ENCODE assay signal across 32 cellular contexts in the genomic region with DNA sequence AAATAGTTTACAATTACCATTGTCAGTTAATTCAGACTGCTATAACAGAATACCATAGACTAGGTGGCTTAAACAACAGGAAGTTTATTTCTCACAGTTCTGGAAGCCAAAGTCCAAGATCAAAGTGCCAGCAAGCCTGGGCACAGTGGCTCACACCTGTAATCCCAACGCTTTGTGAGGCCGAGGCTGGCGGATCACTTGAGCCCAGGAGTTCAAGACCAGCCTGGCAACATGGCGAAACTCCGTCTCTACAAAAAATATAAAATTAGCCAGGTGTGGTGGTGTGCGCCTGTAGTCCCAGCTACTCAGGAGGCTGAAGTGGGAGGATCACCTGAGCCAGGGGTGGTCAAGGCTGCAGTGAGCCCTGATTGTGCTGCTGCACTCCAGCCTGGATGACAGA.
"Had no signal": no experiment of that assay in that cellular context is flagged by ENCODE, and none has a peak within 500 bp of the region (broad histone marks: within the 10 kb centered on the region; RNA-seq: fewer than 3 reads in every experiment).

No MANE protein-coding gene starts in this region.

- H3K27ac ChIP-seq: neural progenitor cell, ovary, parathyroid adenoma, psoas muscle, right lobe of liver, sigmoid colon, spleen, suprapubic skin, thoracic aorta, thyroid gland, tibial nerve, upper lobe of left lung, uterus had no signal

- H3K4me1 Mint-ChIP-seq: naive thymus-derived CD8-positive, alpha-beta T cell; stimulated activated memory B cell treated with anti-CD40 and anti-IgM and Interleukin-4, amounts not matched to agents 10 μg/mL and 1 μg/mL and 100 μg/mL, for 72 hours; stimulated activated naive CD8-positive, alpha-beta T cell treated with anti-CD3 and anti-CD28 coated beads, Interleukin-15, amount 100 ng/mL, for 72 hours had no signal

- H3K9me3 Mint-ChIP-seq: naive B cell; naive thymus-derived CD8-positive, alpha-beta T cell; nephron; neural progenitor cell; stimulated activated memory B cell treated with anti-CD40 and anti-IgM and Interleukin-4, amounts not matched to agents 10 μg/mL and 1 μg/mL and 100 μg/mL, for 72 hours; stimulated activated naive CD8-positive, alpha-beta T cell treated with anti-CD3 and anti-CD28 coated beads, Interleukin-15, amount 100 ng/mL, for 72 hours had no signal

- H3K4me1 ChIP-seq: parathyroid adenoma, psoas muscle had no signal

- H3K4me3 ChIP-seq: neural progenitor cell, ovary, psoas muscle, right lobe of liver, sigmoid colon, smooth muscle cell, spleen, suprapubic skin, thoracic aorta, thyroid gland, tibial nerve, upper lobe of left lung, uterus had no signal

- H2AFZ ChIP-seq: neural progenitor cell, parathyroid adenoma had no signal

- H3K4me3 Mint-ChIP-seq: naive B cell; naive thymus-derived CD8-positive, alpha-beta T cell; nephron; neural progenitor cell; stimulated activated memory B cell treated with anti-CD40 and anti-IgM and Interleukin-4, amounts not matched to agents 10 μg/mL and 1 μg/mL and 100 μg/mL, for 72 hours; stimulated activated naive CD8-positive, alpha-beta T cell treated with anti-CD3 and anti-CD28 coated beads, Interleukin-15, amount 100 ng/mL, for 72 hours had no signal

- H3K79me2 ChIP-seq: parathyroid adenoma had no signal

- H3K4me2 ChIP-seq: neural progenitor cell, smooth muscle cell had no signal

- H3K36me3 ChIP-seq: neural progenitor cell, ovary, right lobe of liver, sigmoid colon, spleen, suprapubic skin, thoracic aorta, thyroid gland, tibial nerve, upper lobe of left lung, uterus had no signal

- H3K27me3 Mint-ChIP-seq: naive B cell; naive thymus-derived CD8-positive, alpha-beta T cell; stimulated activated memory B cell treated with anti-CD40 and anti-IgM and Interleukin-4, amounts not matched to agents 10 μg/mL and 1 μg/mL and 100 μg/mL, for 72 hours; stimulated activated naive CD8-positive, alpha-beta T cell treated with anti-CD3 and anti-CD28 coated beads, Interleukin-15, amount 100 ng/mL, for 72 hours had no signal

- DNase-seq: naive B cell; naive thymus-derived CD8-positive, alpha-beta T cell; occipital lobe; ovary; posterior cingulate gyrus; psoas muscle; right cardiac atrium; right lobe of liver; sigmoid colon; spleen; stimulated activated CD4-positive, alpha-beta T cell treated with anti-CD3 and anti-CD28 coated beads, Interleukin-12 subunit alpha, Interleukin-12 subunit beta, amount 100 ng/mL, for 4 hours; stimulated activated CD4-positive, alpha-beta T cell treated with anti-CD3 and anti-CD28 coated beads, Interleukin-1b, Interleukin-23, amount 100 ng/mL, for 48 hours; stimulated activated CD4-positive, alpha-beta T cell treated with anti-CD3 and anti-CD28 coated beads, Interleukin-4, amount 100 ng/mL, for 1 hour; stimulated activated CD4-positive, alpha-beta T cell treated with anti-CD3 and anti-CD28 coated beads, Interleukin-4, amount 100 ng/mL, for 4 hours; stimulated activated CD8-positive, alpha-beta memory T cell treated with anti-CD3 and anti-CD28 coated beads, Interleukin-4, amount 100 ng/mL, for 48 hours; stimulated activated naive CD4-positive, alpha-beta T cell; stimulated activated naive CD8-positive, alpha-beta T cell treated with anti-CD3 and anti-CD28 coated beads, Interleukin-15, amount 100 ng/mL, for 72 hours; stimulated activated naive CD8-positive, alpha-beta T cell treated with anti-CD3 and anti-CD28 coated beads, Interleukin-15, Interleukin-2, amounts not matched to agents 100 U/mL and 50 U/mL, for 24 hours; substantia nigra; thyroid gland; trophoblast cell; upper lobe of left lung; uterus had no signal

- H3K27ac Mint-ChIP-seq: naive B cell; nephron; neural progenitor cell; progenitor cell of endocrine pancreas; stimulated activated memory B cell treated with anti-CD40 and anti-IgM and Interleukin-4, amounts not matched to agents 10 μg/mL and 1 μg/mL and 100 μg/mL, for 72 hours; stimulated activated naive CD8-positive, alpha-beta T cell treated with anti-CD3 and anti-CD28 coated beads, Interleukin-15, amount 100 ng/mL, for 72 hours had no signal

- H3K9me3 ChIP-seq: ovary, psoas muscle, right lobe of liver, sigmoid colon, spleen, suprapubic skin, thoracic aorta, thyroid gland, tibial nerve, upper lobe of left lung, uterus had no signal

- ATAC-seq: naive thymus-derived CD8-positive, alpha-beta T cell; psoas muscle; right cardiac atrium; stimulated activated memory B cell treated with anti-CD40 and anti-IgM and Interleukin-4, amounts not matched to agents 10 μg/mL and 1 μg/mL and 100 μg/mL, for 72 hours; stimulated activated naive CD8-positive, alpha-beta T cell treated with anti-CD3 and anti-CD28 coated beads, Interleukin-15, amount 100 ng/mL, for 72 hours; stimulated activated naive CD8-positive, alpha-beta T cell treated with anti-CD3 and anti-CD28 coated beads, Interleukin-15, Interleukin-2, amounts not matched to agents 100 U/mL and 50 U/mL, for 24 hours had no signal

- H3K36me3 Mint-ChIP-seq: naive B cell; naive thymus-derived CD8-positive, alpha-beta T cell; neural progenitor cell had no signal

- H3K27me3 ChIP-seq: neural progenitor cell, ovary, right lobe of liver, spleen, suprapubic skin, thyroid gland, tibial nerve, upper lobe of left lung, uterus had no signal

- H3K9ac ChIP-seq: neural progenitor cell, parathyroid adenoma had no signal
